ENCODE assay signal across 18 cellular contexts in the genomic region with DNA sequence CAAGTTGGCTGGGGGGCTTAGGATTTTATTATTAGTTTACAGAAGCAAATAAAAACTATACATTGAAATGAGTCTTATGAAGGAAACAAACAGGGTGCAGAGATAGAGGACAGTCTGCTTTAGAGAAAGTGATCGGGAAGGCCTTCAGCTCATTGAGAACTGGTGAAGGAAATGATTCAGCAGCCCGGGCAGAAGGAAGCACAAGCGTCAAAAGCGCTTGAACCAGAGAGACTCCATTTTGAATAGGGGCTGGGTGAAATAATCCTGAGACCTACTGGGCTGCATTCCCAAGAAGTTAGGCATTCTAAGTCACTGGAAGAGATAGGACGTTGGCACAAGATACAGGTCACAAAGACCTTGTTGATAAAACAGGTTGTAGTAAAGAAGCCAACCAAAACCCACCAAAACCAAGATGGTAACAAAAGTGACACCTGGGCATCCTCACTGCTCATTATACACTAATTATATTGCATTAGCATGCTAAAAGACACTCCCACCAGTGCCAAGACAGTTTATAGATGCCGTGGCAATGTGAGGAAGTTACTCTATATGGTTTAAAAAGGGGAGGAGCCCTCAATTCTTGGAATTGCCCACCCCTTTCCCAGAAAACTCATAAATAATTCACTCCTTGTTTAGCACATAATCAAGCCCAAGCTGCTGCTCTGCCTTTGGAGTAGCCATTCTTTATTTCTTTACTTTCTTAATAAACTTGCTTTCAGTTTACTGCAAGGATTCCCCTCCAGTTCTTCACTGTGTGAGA.
A peak's percentile ranks its signal among the peaks of the same experiment; 100 is the strongest.
DNase-seq lines count a peak whose midpoint lies in the region; TF ChIP-seq lines count a peak whose summit lies in the region.
"Had no signal": no experiment of that assay in that cellular context is flagged by ENCODE, and none has a peak within 500 bp of the region (broad histone marks: within the 10 kb centered on the region; RNA-seq: fewer than 3 reads in every experiment).

No MANE protein-coding gene starts in this region.

- no peaks in the 10 kb centered on the region for H3K9me3 Mint-ChIP-seq in activated naive CD4-positive, alpha-beta T cell treated with anti-CD3 and anti-CD28 coated beads, Interleukin-2, amount 10 ng/mL, durations not matched to agents 7 days and 5 days
- H3K9me3 Mint-ChIP-seq in CD8-positive, alpha-beta memory T cell = peaks cover 0 to 2% (median 0%) of the 10 kb centered on the region in 5 donors
- H3K9me3 Mint-ChIP-seq: CD4-positive, CD25-positive, alpha-beta regulatory T cell had no signal

- DNase-seq in activated naive CD4-positive, alpha-beta T cell treated with anti-CD3 and anti-CD28 coated beads, Interleukin-2, amount 10 ng/mL, durations not matched to agents 7 days and 5 days = no peak
- no peak for DNase-seq in activated naive CD4-positive, alpha-beta T cell treated with anti-CD3 and anti-CD28 coated beads, Interleukin-2, amount 50 U/mL, for 16 hours
- DNase-seq in MV-4-11 (lab: John Stamatoyannopoulos, UW) = peak; percentile 66
- no peak for DNase-seq in epithelial cell of prostate (ENCODE audit: low read depth, low spot score)
- no peak for DNase-seq in OCI-LY7 (ENCODE audit: low spot score)
- no peak for DNase-seq in CD8-positive, alpha-beta memory T cell
- DNase-seq in NCI-H345 (lab: John Stamatoyannopoulos, UW) = no peak
- DNase-seq: DND-41; GOT3; MM.1S; NCI-H187 treated with DMSO at 0.1 percent for 48 hours; NCI-H2171; NCI-H446 treated with DMSO at 0.1 percent for 48 hours; NK-92 treated with Interleukin-12 subunit alpha and Interleukin-12 subunit beta, amount 100 ng/mL, for 24 hours; PC-3 had no signal

- H3K4me2 ChIP-seq in OCI-LY7 (ENCODE audit: low read length) = no peak overlapping the region
- H3K4me2 ChIP-seq: KMS-11 had no signal

- peak overlapping the region; percentile 1 for H3K27ac Mint-ChIP-seq in activated naive CD4-positive, alpha-beta T cell treated with anti-CD3 and anti-CD28 coated beads, Interleukin-2, amount 10 ng/mL, durations not matched to agents 7 days and 5 days
- H3K27ac Mint-ChIP-seq in CD8-positive, alpha-beta memory T cell = no peak overlapping the region
- H3K27ac Mint-ChIP-seq: CD4-positive, CD25-positive, alpha-beta regulatory T cell had no signal

- H3K4me1 Mint-ChIP-seq in activated naive CD4-positive, alpha-beta T cell treated with anti-CD3 and anti-CD28 coated beads, Interleukin-2, amount 10 ng/mL, durations not matched to agents 7 days and 5 days = peaks cover 28% of the 10 kb centered on the region
- peaks cover 7 to 12% (median 8%) of the 10 kb centered on the region in 3 donors for H3K4me1 Mint-ChIP-seq in CD8-positive, alpha-beta memory T cell

- no peaks in the 10 kb centered on the region for H3K9me3 ChIP-seq in OCI-LY7 (ENCODE audit: low read length)
- H3K9me3 ChIP-seq in CD8-positive, alpha-beta memory T cell (ENCODE audit: low read length) = no peaks in the 10 kb centered on the region

- H3K27me3 ChIP-seq in CD8-positive, alpha-beta memory T cell (ENCODE audit: insufficient read depth, low read length, poor library complexity, severe bottlenecking) = no peaks in the 10 kb centered on the region

- peaks cover 17% of the 10 kb centered on the region for H3K27me3 Mint-ChIP-seq in activated naive CD4-positive, alpha-beta T cell treated with anti-CD3 and anti-CD28 coated beads, Interleukin-2, amount 10 ng/mL, durations not matched to agents 7 days and 5 days
- H3K27me3 Mint-ChIP-seq in CD8-positive, alpha-beta memory T cell = peaks cover 13 to 24% of the 10 kb centered on the region in 2 donors

- no peaks in the 10 kb centered on the region for H3K36me3 ChIP-seq in OCI-LY7 (ENCODE audit: insufficient read depth, low read length)
- H3K36me3 ChIP-seq in CD8-positive, alpha-beta memory T cell (ENCODE audit: insufficient read depth, low read length) = no peaks in the 10 kb centered on the region

- H3K36me3 Mint-ChIP-seq in activated naive CD4-positive, alpha-beta T cell treated with anti-CD3 and anti-CD28 coated beads, Interleukin-2, amount 10 ng/mL, durations not matched to agents 7 days and 5 days = no peaks in the 10 kb centered on the region
- no peaks in the 10 kb centered on the region for H3K36me3 Mint-ChIP-seq in CD8-positive, alpha-beta memory T cell
- H3K36me3 Mint-ChIP-seq: CD4-positive, CD25-positive, alpha-beta regulatory T cell had no signal

- TF ChIP-seq CTCF in OCI-LY7 (conservative IDR thresholded peaks at IDR 0.05; ENCODE audit: low read length) = no peak

- no peak overlapping the region for H2AFZ ChIP-seq in OCI-LY7 (ENCODE audit: low read length)

- intact Hi-C loops in OCI-LY7 (cut with micrococcal nuclease; ENCODE audit: unreplicated experiment) = no loop called here

- H3K4me3 ChIP-seq in skin epidermis = no peak overlapping the region
- no peak overlapping the region for H3K4me3 ChIP-seq in OCI-LY7 (ENCODE audit: low read depth, low read length, poor library complexity, severe bottlenecking)
- no peak overlapping the region for H3K4me3 ChIP-seq in CD8-positive, alpha-beta memory T cell (ENCODE audit: low read length)

- peak overlapping the region; percentile 52 for H3K27ac ChIP-seq in epithelial cell of prostate
- H3K27ac ChIP-seq in skin epidermis = peak overlapping the region in 16 of 21 experiments; percentile 7 to 83 (median 55)
- H3K27ac ChIP-seq in OCI-LY7 (ENCODE audit: low read depth, low read length, poor library complexity, severe bottlenecking) = no peak overlapping the region
- H3K27ac ChIP-seq in CD8-positive, alpha-beta memory T cell (ENCODE audit: low read depth, low read length) = no peak overlapping the region
- H3K27ac ChIP-seq: KMS-11 had no signal

- H3K4me1 ChIP-seq in OCI-LY7 (ENCODE audit: insufficient read depth, low read length, poor library complexity, severe bottlenecking) = peaks cover 6% of the 10 kb centered on the region
- H3K4me1 ChIP-seq in CD8-positive, alpha-beta memory T cell (ENCODE audit: insufficient read depth, low read length) = peaks cover 11% of the 10 kb centered on the region

- CTCF ChIA-PET in activated naive CD4-positive, alpha-beta T cell treated with anti-CD3 and anti-CD28 coated beads, Interleukin-2, amount 10 ng/mL, durations not matched to agents 7 days and 5 days (lab: Charles Lee) = interaction anchor here (0.9 to 6.8 kb wide), 7 partner anchors 8 to 144 kb away, joined by 3 to 112 read pairs (median 5); partner anchors contain the start of gene MPP7
- CTCF ChIA-PET in OCI-LY7 (lab: Charles Lee; ENCODE audit: unreplicated experiment) = interaction anchor here (1.1 kb wide), 1 partner anchor 82 kb away, joined by 3 read pairs; no protein-coding TSS in a partner anchor
- CTCF ChIA-PET in CD8-positive, alpha-beta memory T cell (lab: Charles Lee) = interaction anchor here (1.2 to 9.5 kb wide), 2 partner anchors 8 to 83 kb away, joined by 4 to 121 read pairs; partner anchors contain the start of gene MPP7

- no peaks in the 10 kb centered on the region for H3K79me2 ChIP-seq in OCI-LY7 (ENCODE audit: insufficient read depth, low read depth, low read length)

- no peak overlapping the region for H3K4me3 Mint-ChIP-seq in activated naive CD4-positive, alpha-beta T cell treated with anti-CD3 and anti-CD28 coated beads, Interleukin-2, amount 10 ng/mL, durations not matched to agents 7 days and 5 days
- H3K4me3 Mint-ChIP-seq in CD8-positive, alpha-beta memory T cell = no peak overlapping the region
- H3K4me3 Mint-ChIP-seq: CD4-positive, CD25-positive, alpha-beta regulatory T cell had no signal

- no peaks in the 10 kb centered on the region for H3K9me2 ChIP-seq in OCI-LY7 (ENCODE audit: insufficient read depth, low read length)

- no peaks in the 10 kb centered on the region for H4K20me1 ChIP-seq in OCI-LY7 (ENCODE audit: insufficient read depth, low read length)

- no TSS peak for BruUV-seq in OCI-LY7 (replicated peaks; lab: Mats Ljungman, UMichigan)

- POLR2A ChIA-PET in OCI-LY7 (lab: Charles Lee) = interaction anchor here (1.2 to 1.4 kb wide), 2 partner anchors 83 to 135 kb away, joined by 4 read pairs; partner anchors contain the start of gene MPP7
- POLR2A ChIA-PET in CD8-positive, alpha-beta memory T cell (lab: Charles Lee) = no interaction called here

Comparison
In these comparisons a context has a peak if more than half of its experiments do, and no peak if none do; other contexts are left out.
1. H3K27ac ChIP-seq: peak in epithelial cell of prostate (single experiment) and skin epidermis (16 of 21); none in OCI-LY7 (single experiment) and CD8-positive, alpha-beta memory T cell (single experiment).